3 cellular contexts compared by ENCODE assay signal in genomic region chr4:3708103-3708510, GRCh38.
TF ChIP-seq lines count a peak whose summit lies in the region.

No MANE protein-coding gene starts in this region.

TF ChIP-seq in SK-N-SH treated with all-trans-retinoic acid at 6 μM for 48 hours, 23 proteins besides CTCF, POLR2A, EP300 and RAD21 (continued from another document):
- TF ChIP-seq POU6F1 (CRISPR knock-in tag; IDR thresholded peaks at IDR 0.05; ENCODE audit: borderline replicate concordance, low read depth) (no peak), TSHZ2 (CRISPR knock-in tag; IDR thresholded peaks at IDR 0.05) (peak; percentile 2; the same call in 1 of the 2 replicates)

TF ChIP-seq in SK-N-SH, 30 proteins besides CTCF, POLR2A, EP300 and RAD21:
- no peak for TF ChIP-seq USF1 (IDR thresholded peaks at IDR 0.05; ENCODE audit: borderline replicate concordance, low read depth)
- TF ChIP-seq PBX3 (IDR thresholded peaks at IDR 0.05): no peak
- no peak for TF ChIP-seq RFX5 (IDR thresholded peaks at IDR 0.05; ENCODE audit: low read length)
- TF ChIP-seq SMC3 (IDR thresholded peaks at IDR 0.05; ENCODE audit: low read depth, low read length): no peak
- no peak for TF ChIP-seq IRF3 (IDR thresholded peaks at IDR 0.05; ENCODE audit: low read depth, low read length)
- no peak for TF ChIP-seq MXI1 (IDR thresholded peaks at IDR 0.05; ENCODE audit: low read depth, low read length)

TF ChIP-seq in GM12878, 131 proteins besides CTCF, POLR2A, EP300 and RAD21 (continued from another document):
- TF ChIP-seq ZNF592 (IDR thresholded peaks at IDR 0.05) (no peak), SPI1 (IDR thresholded peaks at IDR 0.05; ENCODE audit: borderline replicate concordance, insufficient read depth, low read depth, low read length) (peak; percentile 19; the same call in 1 of the 2 replicates)
